ENCODE assay signal across 32 cellular contexts in genomic region chr16:28093383-28093725, GRCh38. TPM values are rescaled to one million over a fixed set of nuclear protein-coding genes. Genes with fewer than 3 reads are reported as not detected.
A peak's percentile ranks its signal among the peaks of the same experiment; 100 is the strongest.
DNase-seq lines count a peak whose midpoint lies in the region; ATAC-seq and TF ChIP-seq lines count a peak whose summit lies in the region.
"Had no signal": no experiment of that assay in that cellular context is flagged by ENCODE, and none has a peak within 500 bp of the region (broad histone marks: within the 10 kb centered on the region; RNA-seq: fewer than 3 reads in every experiment).

No MANE protein-coding gene starts in this region.

- peaks cover 29% of the 10 kb centered on the region for H3K4me1 ChIP-seq in HUES64 (ENCODE audit: insufficient read depth, low read length)
- H3K4me1 ChIP-seq in iPS-15b (ENCODE audit: control insufficient read depth, insufficient read depth, low read length) = peaks cover 18% of the 10 kb centered on the region
- peaks cover 12% of the 10 kb centered on the region for H3K4me1 ChIP-seq in neural progenitor cell
- H3K4me1 ChIP-seq in PC-3 (ENCODE audit: insufficient read depth, low read length) = no peaks in the 10 kb centered on the region
- no peaks in the 10 kb centered on the region for H3K4me1 ChIP-seq in effector memory CD4-positive, alpha-beta T cell (ENCODE audit: control insufficient read depth, insufficient read depth, low read length, poor library complexity, severe bottlenecking)
- H3K4me1 ChIP-seq: stomach, tibial nerve had no signal

- TF ChIP-seq CTCF in 22Rv1 (IDR thresholded peaks at IDR 0.05) = no peak
- no peak for TF ChIP-seq CTCF in neural progenitor cell (IDR thresholded peaks at IDR 0.05)
- no peak for TF ChIP-seq CTCF in PC-3 (conservative IDR thresholded peaks at IDR 0.05; ENCODE audit: low read depth, low read length)

- no peak overlapping the region for H2AFZ ChIP-seq in neural progenitor cell (replicated peaks)
- no peak overlapping the region for H2AFZ ChIP-seq in PC-3 (ENCODE audit: low read length)

- H3K9me2 ChIP-seq in PC-3 (replicated peaks; ENCODE audit: low read length) = no peaks in the 10 kb centered on the region

- H3K9ac ChIP-seq in HUES64 (ENCODE audit: low read depth, low read length) (peak overlapping the region; percentile 38), iPS-15b (ENCODE audit: low read depth, low read length) (peak overlapping the region; percentile 47), neural progenitor cell (no peak overlapping the region), PC-3 (ENCODE audit: low read length) (no peak overlapping the region)
- H3K9ac ChIP-seq: KMS-11 had no signal

- POLR2A ChIA-PET in PC-3 (lab: Charles Lee; ENCODE audit: unreplicated experiment) = no interaction called here

- H3K4me1 Mint-ChIP-seq in neural progenitor cell = peaks cover 4% of the 10 kb centered on the region

- H3F3A ChIP-seq in neural progenitor cell (ENCODE audit: low read depth) (peaks cover 22% of the 10 kb centered on the region), PC-3 (ENCODE audit: low read length, unreplicated experiment) (no peaks in the 10 kb centered on the region)

- DNase-seq in neural progenitor cell (ENCODE audit: low spot score) (no peak), PC-3 (no peak), substantia nigra (lab: John Stamatoyannopoulos, UW) (no peak), HUDEP-2 (lab: John Stamatoyannopoulos, UW; ENCODE audit: unreplicated experiment in 76 of 76) (no peak)
- DNase-seq in effector memory CD4-positive, alpha-beta T cell = no peak
- DNase-seq: activated CD4-positive, alpha-beta T cell treated with anti-CD3 and anti-CD28 coated beads, Interleukin-2, amount 10 ng/mL, durations not matched to agents 24 days and 14 days; activated naive CD4-positive, alpha-beta T cell treated with Interleukin-2 at 50 U/mL for 16 hours; activated T-cell treated with anti-CD3 and anti-CD28 coated beads, Interleukin-2, amount 50 U/mL, for 48 hours; brain microvascular endothelial cell; CD8-positive, alpha-beta T cell; DMS 273 treated with DMSO at 0.1 percent for 48 hours; glutamatergic neuron; left cardiac atrium; MM.1S; NCI-H1417 treated with DMSO at 0.1 percent for 48 hours; NCI-H2081; NCI-H446 treated with DMSO at 0.1 percent for 48 hours; OCI-M1; stomach had no signal

- H3K79me2 ChIP-seq in neural progenitor cell (ENCODE audit: low read depth) (no peaks in the 10 kb centered on the region), PC-3 (ENCODE audit: low read length) (no peaks in the 10 kb centered on the region)

- 46% methylated on average over 5 of the region's 5 CpGs for WGBS in HUES64

- intact Hi-C loops in PC-3 (cut with micrococcal nuclease) = no loop called here

- no peak overlapping the region for H3K4me3 Mint-ChIP-seq in neural progenitor cell
- H3K4me3 Mint-ChIP-seq: activated CD4-positive, alpha-beta T cell treated with anti-CD3 and anti-CD28 coated beads, Interleukin-2, amount 10 ng/mL, durations not matched to agents 24 days and 14 days; B cell; CD8-positive, alpha-beta T cell had no signal

- H3K9me3 ChIP-seq in HUES64 (ENCODE audit: insufficient read depth, low read depth, low read length) = no peaks in the 10 kb centered on the region
- no peaks in the 10 kb centered on the region for H3K9me3 ChIP-seq in iPS-15b (ENCODE audit: control insufficient read depth, insufficient read depth, low read length)
- no peaks in the 10 kb centered on the region for H3K9me3 ChIP-seq in neural progenitor cell (ENCODE audit: low read depth)
- no peaks in the 10 kb centered on the region for H3K9me3 ChIP-seq in PC-3 (ENCODE audit: low read length)
- no peaks in the 10 kb centered on the region for H3K9me3 ChIP-seq in effector memory CD4-positive, alpha-beta T cell (ENCODE audit: control insufficient read depth, low read length)
- H3K9me3 ChIP-seq: stomach, tibial nerve had no signal

- no TSS peak for BruUV-seq in PC-3 (replicated peaks; lab: Mats Ljungman, UMichigan)

- H4K20me1 ChIP-seq in neural progenitor cell (ENCODE audit: low read depth) (peaks cover 9% of the 10 kb centered on the region), PC-3 (ENCODE audit: low read length) (no peaks in the 10 kb centered on the region)

- no peak overlapping the region for H3K27ac Mint-ChIP-seq in neural progenitor cell
- H3K27ac Mint-ChIP-seq: activated CD4-positive, alpha-beta T cell treated with anti-CD3 and anti-CD28 coated beads, Interleukin-2, amount 10 ng/mL, durations not matched to agents 24 days and 14 days; B cell; CD8-positive, alpha-beta T cell had no signal

- peaks cover 18% of the 10 kb centered on the region for H3K36me3 ChIP-seq in HUES64 (ENCODE audit: insufficient read depth, low read length)
- H3K36me3 ChIP-seq in iPS-15b (ENCODE audit: control insufficient read depth, insufficient read depth, low read length) = peaks cover 8% of the 10 kb centered on the region
- H3K36me3 ChIP-seq in neural progenitor cell = no peaks in the 10 kb centered on the region
- H3K36me3 ChIP-seq in PC-3 (ENCODE audit: low read depth, low read length) = no peaks in the 10 kb centered on the region
- peaks cover 18% of the 10 kb centered on the region for H3K36me3 ChIP-seq in effector memory CD4-positive, alpha-beta T cell (ENCODE audit: control insufficient read depth, insufficient read depth, low read length)

- H3K9me3 Mint-ChIP-seq in neural progenitor cell = no peaks in the 10 kb centered on the region
- H3K9me3 Mint-ChIP-seq: CD8-positive, alpha-beta T cell had no signal

- H3K27me3 ChIP-seq in HUES64 (ENCODE audit: insufficient read depth, low read length) = no peaks in the 10 kb centered on the region
- no peaks in the 10 kb centered on the region for H3K27me3 ChIP-seq in iPS-15b (ENCODE audit: control insufficient read depth, insufficient read depth, low read length)
- no peaks in the 10 kb centered on the region for H3K27me3 ChIP-seq in neural progenitor cell
- no peaks in the 10 kb centered on the region for H3K27me3 ChIP-seq in PC-3 (ENCODE audit: low read length)
- no peaks in the 10 kb centered on the region for H3K27me3 ChIP-seq in effector memory CD4-positive, alpha-beta T cell (replicated peaks; ENCODE audit: control insufficient read depth, insufficient read depth, low read length, poor library complexity, severe bottlenecking)
- H3K27me3 ChIP-seq: brain microvascular endothelial cell, stomach, tibial nerve had no signal

- CTCF ChIA-PET in PC-3 (lab: Charles Lee) = no interaction called here

- peak overlapping the region; percentile 59 for H3K27ac ChIP-seq in 22Rv1
- H3K27ac ChIP-seq in HUES64 (ENCODE audit: low read depth, low read length) = peak overlapping the region; percentile 79
- peak overlapping the region; percentile 48 for H3K27ac ChIP-seq in neural progenitor cell
- H3K27ac ChIP-seq in PC-3 (ENCODE audit: low read length) = no peak overlapping the region
- no peak overlapping the region for H3K27ac ChIP-seq in substantia nigra (ENCODE audit: low read depth, low read length, poor library complexity, severe bottlenecking)
- no peak overlapping the region for H3K27ac ChIP-seq in effector memory CD4-positive, alpha-beta T cell (ENCODE audit: insufficient read depth, low read length, poor library complexity, severe bottlenecking)
- H3K27ac ChIP-seq: brain microvascular endothelial cell, KMS-11, stomach, tibial nerve, VCaP had no signal

- H3K36me3 Mint-ChIP-seq in neural progenitor cell = peaks cover 5% of the 10 kb centered on the region

- H3K4me2 ChIP-seq in neural progenitor cell (peak overlapping the region; percentile 46), PC-3 (ENCODE audit: low read length) (no peak overlapping the region)
- H3K4me2 ChIP-seq: KMS-11 had no signal

- no peaks in the 10 kb centered on the region for H3K27me3 Mint-ChIP-seq in neural progenitor cell (ENCODE audit: insufficient read depth, low read depth)
- H3K27me3 Mint-ChIP-seq: activated CD4-positive, alpha-beta T cell treated with anti-CD3 and anti-CD28 coated beads, Interleukin-2, amount 10 ng/mL, durations not matched to agents 24 days and 14 days; B cell had no signal

- H3K4me3 ChIP-seq in HUES64 (ENCODE audit: low read length) (no peak overlapping the region; the same call in 1 of the 2 replicates), iPS-15b (ENCODE audit: low read depth, low read length) (no peak overlapping the region), neural progenitor cell (no peak overlapping the region), PC-3 (ENCODE audit: low read length) (no peak overlapping the region)
- no peak overlapping the region for H3K4me3 ChIP-seq in effector memory CD4-positive, alpha-beta T cell (ENCODE audit: insufficient read depth, low read depth, low read length, poor library complexity, severe bottlenecking)
- H3K4me3 ChIP-seq: stomach, tibial nerve had no signal

- ATAC-seq in PC-3 = no peak
- ATAC-seq: CD8-positive, alpha-beta T cell; left cardiac atrium; Right ventricle myocardium inferior had no signal

RNA-seq across cellular contexts. Expression of gene GSG1L, which starts 29.8 kb away (rescaled TPM):
- polyA plus RNA-seq in HUES64 (2013, experiment 1 of 2) = 0.35 TPM
- polyA plus RNA-seq in HUES64 (2013, experiment 2 of 2) = 0.32 TPM
- total RNA-seq in neural progenitor cell (ENCODE audit: low replicate concordance) = not detected in 2 replicates
- total RNA-seq in PC-3 (2014; rRNA removed) = not detected in 2 replicates
- total RNA-seq: A673; activated CD4-positive, alpha-beta T cell treated with anti-CD3 and anti-CD28 coated beads, Interleukin-2, amount 10 ng/mL, durations not matched to agents 24 days and 14 days; B cell; CD8-positive, alpha-beta T cell; epithelial cell of proximal tubule; HT-29; mesenteric fat pad; pulmonary artery endothelial cell; stomach; tibial nerve had no signal

Comparison
In these comparisons a context has a peak if more than half of its experiments do, and no peak if none do; other contexts are left out.
1. H3K27ac ChIP-seq: peak in 22Rv1 (single experiment), HUES64 (single experiment) and neural progenitor cell (single experiment); none in PC-3 (single experiment), substantia nigra (single experiment) and effector memory CD4-positive, alpha-beta T cell (single experiment).
2. H3K9ac ChIP-seq: peak in HUES64 (single experiment) and iPS-15b (single experiment); none in neural progenitor cell (single experiment) and PC-3 (single experiment).